ENCODE assay signal across 2 cellular contexts in the genomic region with DNA sequence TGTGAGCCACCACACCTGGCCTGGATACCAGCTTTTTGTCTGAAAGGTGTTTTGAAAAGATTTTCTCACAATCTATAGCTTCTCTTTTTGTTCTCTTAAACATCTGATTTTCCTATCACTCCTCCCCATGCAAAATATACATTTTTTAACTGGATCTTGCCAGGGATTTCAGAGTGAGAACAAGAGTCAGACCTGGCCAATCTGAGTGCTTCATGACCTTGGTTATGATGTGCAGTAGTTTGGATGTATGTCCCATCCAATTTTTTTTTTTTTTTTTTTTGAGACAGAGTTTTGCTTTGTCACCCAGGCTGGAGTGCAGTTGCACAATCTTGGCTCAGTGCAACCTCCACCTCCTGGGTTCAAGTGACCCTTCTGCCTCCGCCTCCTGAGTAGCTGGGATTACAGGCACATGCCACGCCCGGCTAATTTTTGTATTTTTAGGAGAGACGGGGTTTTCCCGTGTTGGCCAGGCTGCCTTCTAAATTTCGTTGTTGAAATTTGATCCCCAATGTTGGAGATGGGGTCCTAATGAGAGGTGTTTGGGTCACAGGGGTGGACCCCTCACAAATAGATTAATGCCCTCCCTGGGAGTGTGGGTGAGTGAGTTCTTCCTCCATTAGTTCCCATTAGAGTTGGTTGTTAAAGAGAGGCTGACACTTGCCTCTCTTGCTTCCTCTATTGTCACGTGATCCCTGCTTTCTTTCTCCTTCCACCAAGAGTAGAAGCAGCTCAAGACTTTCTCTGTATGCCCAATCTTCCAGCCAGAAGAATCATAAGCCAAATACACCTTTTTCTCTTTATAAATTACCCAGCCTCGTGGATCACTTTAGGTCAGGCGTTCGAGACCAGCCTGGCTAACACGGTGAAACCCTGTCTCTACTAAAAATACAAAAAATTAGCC.
TF ChIP-seq lines count a peak whose summit lies in the region.
"Not testable (repeated sequence)": the region's sequence is repeated elsewhere in the genome, so short reads cannot be mapped to it uniquely, and the experiment has no call there.

No MANE protein-coding gene starts in this region.

TF ChIP-seq in A549, 52 proteins besides CTCF, POLR2A, EP300 and RAD21:
- TF ChIP-seq USF2 (IDR thresholded peaks at IDR 0.05) = peak; percentile 52

TF ChIP-seq in K562, 482 proteins besides CTCF, POLR2A, EP300 and RAD21:
- TF ChIP-seq CBFA2T2 (conservative IDR thresholded peaks at IDR 0.05) (peak; percentile 53), NR2C2 (tag; IDR thresholded peaks at IDR 0.05) (peak; percentile 47; the same call in 1 of the 2 replicates), TOE1 (IDR thresholded peaks at IDR 0.05; ENCODE audit: borderline replicate concordance) (peak; percentile 84), RAD51 (IDR thresholded peaks at IDR 0.05; ENCODE audit: borderline replicate concordance, low read depth) (peak; percentile 87), NFE2 (IDR thresholded peaks at IDR 0.05; ENCODE audit: low read depth) (0 out of 2 replicates have a peak, but pooled peaks have one; percentile 17), CEBPB (tag; IDR thresholded peaks at IDR 0.05) (peak; percentile 64; the same call in 1 of the 2 replicates), USF2 (CRISPR knock-in tag; IDR thresholded peaks at IDR 0.05) (peak; percentile 52), CEBPG (CRISPR knock-in tag; IDR thresholded peaks at IDR 0.05) (0 out of 2 replicates have a peak, but pooled peaks have one; percentile 16), CEBPG (tag; conservative IDR thresholded peaks at IDR 0.05 in 1 of 2, IDR thresholded peaks at IDR 0.05 in 1 of 2) (peak in 1 of 2 experiments; percentile 56; a peak in 2 of 4 replicates), ZNF384 (IDR thresholded peaks at IDR 0.05; ENCODE audit: low read depth, low read length) (peak; percentile 69; the same call in 1 of the 2 replicates)
- not testable (repeated sequence) for TF ChIP-seq NR2C2 (CRISPR knock-in tag; IDR thresholded peaks at IDR 0.05); TOE1 (CRISPR knock-in tag; IDR thresholded peaks at IDR 0.05; ENCODE audit: borderline replicate concordance, low read depth)
- TF ChIP-seq, protein P1, sequence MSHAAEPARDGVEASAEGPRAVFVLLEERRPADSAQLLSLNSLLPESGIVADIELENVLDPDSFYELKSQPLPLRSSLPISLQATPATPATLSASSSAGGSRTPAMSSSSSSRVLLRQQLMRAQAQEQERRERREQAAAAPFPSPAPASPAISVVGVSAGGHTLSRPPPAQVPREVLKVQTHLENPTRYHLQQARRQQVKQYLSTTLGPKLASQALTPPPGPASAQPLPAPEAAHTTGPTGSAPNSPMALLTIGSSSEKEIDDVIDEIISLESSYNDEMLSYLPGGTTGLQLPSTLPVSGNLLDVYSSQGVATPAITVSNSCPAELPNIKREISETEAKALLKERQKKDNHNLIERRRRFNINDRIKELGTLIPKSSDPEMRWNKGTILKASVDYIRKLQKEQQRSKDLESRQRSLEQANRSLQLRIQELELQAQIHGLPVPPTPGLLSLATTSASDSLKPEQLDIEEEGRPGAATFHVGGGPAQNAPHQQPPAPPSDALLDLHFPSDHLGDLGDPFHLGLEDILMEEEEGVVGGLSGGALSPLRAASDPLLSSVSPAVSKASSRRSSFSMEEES (CRISPR knock-in tag; IDR thresholded peaks at IDR 0.05) = peak; percentile 94
